In genomic region chr5:1232780-1233179, GRCh38 we compare ENCODE assay signal across 13 cellular contexts.
A peak's percentile ranks its signal among the peaks of the same experiment; 100 is the strongest.
DNase-seq lines count a peak whose midpoint lies in the region; FAIRE-seq and TF ChIP-seq lines count a peak whose summit lies in the region.
"Had no signal": no experiment of that assay in that cellular context is flagged by ENCODE, and none has a peak within 500 bp of the region (broad histone marks: within the 10 kb centered on the region; RNA-seq: fewer than 3 reads in every experiment).

No MANE protein-coding gene starts in this region.

- TF ChIP-seq CTCF in 22Rv1 (IDR thresholded peaks at IDR 0.05), result peak; percentile 23

- FAIRE-seq in urothelium cell line (lab: Jason Lieb, UNC), result peak; percentile 32
- FAIRE-seq: A549, H54 had no signal

- no peak overlapping the region for H3K27ac ChIP-seq in 22Rv1
- H3K27ac ChIP-seq: A549 had no signal

- DNase-seq in COLO668 (lab: John Stamatoyannopoulos, UW; ENCODE audit: unreplicated experiment) (peak; percentile 26), NCI-H146 (lab: John Stamatoyannopoulos, UW) (peak; percentile 55), urothelium cell line (ENCODE audit: low spot score) (no peak), MV-4-11 (lab: John Stamatoyannopoulos, UW) (no peak), cortex of kidney (lab: John Stamatoyannopoulos, UW) (no peak)
- DNase-seq: AML-193, DMS79 treated with DMSO at 0.1 percent for 48 hours, GF-D8, HCEC 1CT, KBM-7 had no signal

Comparison
In these comparisons a context has a peak if more than half of its experiments do, and no peak if none do; other contexts are left out.
1. DNase-seq: peak in COLO668 (single experiment) and NCI-H146 (single experiment); none in urothelium cell line (single experiment), MV-4-11 (single experiment) and cortex of kidney (single experiment).